9 cellular contexts compared by ENCODE assay signal in the genomic region with DNA sequence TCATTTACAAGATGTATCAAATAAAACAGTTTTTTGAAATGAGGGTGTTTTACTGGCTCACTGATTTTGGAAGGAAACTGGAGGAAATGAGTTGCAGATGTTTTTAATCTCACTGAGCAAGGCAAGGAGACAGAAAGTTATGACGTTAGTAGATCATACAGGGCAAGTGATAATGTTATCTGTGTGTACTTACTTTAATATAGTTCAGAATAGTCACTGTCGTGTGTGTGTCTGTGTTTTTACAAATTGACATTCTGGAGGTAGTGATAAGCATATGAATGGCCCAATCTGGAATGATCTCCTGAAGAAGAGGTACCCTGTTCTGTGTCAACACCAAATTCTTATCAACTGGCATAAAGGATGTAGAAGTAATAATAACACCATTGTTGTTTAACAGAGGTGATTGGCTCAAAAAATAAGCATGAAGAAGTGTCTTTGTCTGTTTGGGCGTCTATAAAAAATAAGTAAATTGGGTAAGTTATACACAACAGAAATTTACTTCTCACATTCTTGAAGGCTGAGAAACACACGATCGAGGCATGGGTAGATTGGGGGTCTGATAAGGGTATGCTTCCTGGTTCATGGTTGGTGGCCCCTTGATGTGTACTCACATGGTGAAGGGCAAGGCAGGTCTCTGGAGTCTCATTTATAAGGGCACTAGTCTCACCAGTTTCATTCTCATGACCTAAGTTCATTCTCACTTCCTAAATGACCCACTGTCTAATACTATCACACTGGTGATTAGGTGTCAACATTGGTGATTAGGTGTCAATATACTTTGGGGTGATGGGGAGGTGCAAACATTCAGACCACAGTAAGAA. TPM values are rescaled to one million over a fixed set of nuclear protein-coding genes. Genes with fewer than 3 reads are reported as not detected.
DNase-seq lines count a peak whose midpoint lies in the region; ATAC-seq and TF ChIP-seq lines count a peak whose summit lies in the region.
"Had no signal": no experiment of that assay in that cellular context is flagged by ENCODE, and none has a peak within 500 bp of the region (broad histone marks: within the 10 kb centered on the region; RNA-seq: fewer than 3 reads in every experiment).

No MANE protein-coding gene starts in this region.

- H3K27ac Mint-ChIP-seq in mesothelial cell of epicardium = peak overlapping the region; percentile 53

- DNase-seq in SK-N-MC (ENCODE audit: low read depth, low spot score) (peak; percentile 96), mesothelial cell of epicardium (ENCODE audit: low spot score in 2 of 2, unreplicated experiment in 2 of 2) (no peak), NCI-H510A (lab: John Stamatoyannopoulos, UW) (no peak), islet precursor cell (no peak), NCI-H2081 treated with DMSO at 0.1 percent for 48 hours (lab: John Stamatoyannopoulos, UW) (no peak), NCI-H526 (lab: John Stamatoyannopoulos, UW) (no peak)
- DNase-seq: activated CD8-positive, alpha-beta memory T cell treated with anti-CD3 and anti-CD28 coated beads for 24 hours had no signal

- TF ChIP-seq CTCF in mesothelial cell of epicardium (IDR thresholded peaks at IDR 0.05; ENCODE audit: unreplicated experiment) = no peak

- H3K9me3 ChIP-seq in SK-N-MC (ENCODE audit: low read depth, low read length) = peaks cover 7% of the 10 kb centered on the region; the same call in 1 of the 2 replicates

- H3K27me3 Mint-ChIP-seq in mesothelial cell of epicardium (ENCODE audit: low read depth) = no peaks in the 10 kb centered on the region

- H3K36me3 Mint-ChIP-seq in mesothelial cell of epicardium = no peaks in the 10 kb centered on the region

- H3K9me3 Mint-ChIP-seq in mesothelial cell of epicardium = peaks cover 8% of the 10 kb centered on the region

- H3K9ac ChIP-seq in SK-N-MC (ENCODE audit: insufficient read length) = peak overlapping the region; percentile 33

- peak; percentile 88 for ATAC-seq in GM18511 (IDR thresholded peaks at IDR 0.05; ENCODE audit: unreplicated experiment)
- peak; percentile 67 for ATAC-seq in GM21825 (IDR thresholded peaks at IDR 0.05; ENCODE audit: unreplicated experiment)

- H3K36me3 ChIP-seq in SK-N-MC (ENCODE audit: insufficient read depth, low read length) = no peaks in the 10 kb centered on the region

- peaks cover 27% of the 10 kb centered on the region for H3K4me1 Mint-ChIP-seq in mesothelial cell of epicardium

- H3K27ac ChIP-seq in SK-N-MC = peak overlapping the region; percentile 95

- H3K4me3 ChIP-seq in SK-N-MC = peak overlapping the region; percentile 61

- H3K4me3 Mint-ChIP-seq in mesothelial cell of epicardium = peak overlapping the region; percentile 13

RNA-seq across cellular contexts. Expression of a gene that starts 2.1 kb away (rescaled TPM):
- 4.8 to 6.7 TPM (median 5.5 TPM) in 3 replicates for total RNA-seq in mesothelial cell of epicardium

RNA-seq across cellular contexts. Expression of a gene that starts 25.1 kb away (rescaled TPM):
- not detected in 3 replicates for total RNA-seq in mesothelial cell of epicardium
